In genomic region chr3:112561693-112562529, GRCh38 we compare ENCODE assay signal across 1 cellular context.
TF ChIP-seq lines count a peak whose summit lies in the region.

TSS of gene ATG3 (minus strand) at chr3:112561962. CDS start at chr3:112561528, 434 bp downstream.
TSS of gene SLC35A5 (plus strand) at chr3:112562045. CDS start at chr3:112563404, 1,359 bp downstream.

TF ChIP-seq in HEK293, 187 proteins besides CTCF, POLR2A, EP300 and RAD21 (continued from another document and continues in another):
- no peak for TF ChIP-seq TSHZ1 (tag by site-specific recombination; IDR thresholded peaks at IDR 0.05; ENCODE audit: borderline replicate concordance)
- peak; percentile 80 for TF ChIP-seq PATZ1 (tag by site-specific recombination; IDR thresholded peaks at IDR 0.05)
- peak; percentile 92 for TF ChIP-seq ZBTB11 (tag by site-specific recombination; conservative IDR thresholded peaks at IDR 0.05; ENCODE audit: low read depth)
- peak; percentile 10; the same call in 1 of the 2 replicates for TF ChIP-seq OVOL3 (tag by site-specific recombination; IDR thresholded peaks at IDR 0.05)
- peak; percentile 67; the same call in 1 of the 2 replicates for TF ChIP-seq ZBTB20 (tag by site-specific recombination; IDR thresholded peaks at IDR 0.05)
- TF ChIP-seq ZNF701 (tag by site-specific recombination; IDR thresholded peaks at IDR 0.05) = no peak
- no peak for TF ChIP-seq ZNF302 (tag by site-specific recombination; IDR thresholded peaks at IDR 0.05; ENCODE audit: low read depth)
- TF ChIP-seq ZNF140 (tag by site-specific recombination; IDR thresholded peaks at IDR 0.05) = no peak
- peak; percentile 29 for TF ChIP-seq GLIS1 (tag by site-specific recombination; IDR thresholded peaks at IDR 0.05)
- peak; percentile 78 for TF ChIP-seq ZNF777 (tag by site-specific recombination; IDR thresholded peaks at IDR 0.05; ENCODE audit: borderline replicate concordance)
- no peak for TF ChIP-seq SALL2 (tag by site-specific recombination; IDR thresholded peaks at IDR 0.05; ENCODE audit: borderline replicate concordance)
- TF ChIP-seq EGR2 (tag by site-specific recombination; IDR thresholded peaks at IDR 0.05; ENCODE audit: low read depth) = peak; percentile 38; the same call in 1 of the 2 replicates
- no peak for TF ChIP-seq PRDM6 (tag by site-specific recombination; IDR thresholded peaks at IDR 0.05)
- no peak; the same call in 1 of the 2 replicates for TF ChIP-seq ZNF639 (tag by site-specific recombination; IDR thresholded peaks at IDR 0.05)
- no peak for TF ChIP-seq ZNF658 (tag by site-specific recombination; IDR thresholded peaks at IDR 0.05)
- TF ChIP-seq ZBTB6 (tag by site-specific recombination; IDR thresholded peaks at IDR 0.05) = no peak
- TF ChIP-seq ZFHX2 (tag by site-specific recombination; conservative IDR thresholded peaks at IDR 0.05) = peak; percentile 80
- peak; percentile 73 for TF ChIP-seq ZNF394 (tag by site-specific recombination; IDR thresholded peaks at IDR 0.05; ENCODE audit: borderline replicate concordance)
- TF ChIP-seq ZNF785 (tag by site-specific recombination; IDR thresholded peaks at IDR 0.05) = 0 out of 2 replicates have a peak, but pooled peaks have one; percentile 54
- TF ChIP-seq ZNF843 (tag by site-specific recombination; IDR thresholded peaks at IDR 0.05) = peak; percentile 42; the same call in 1 of the 2 replicates
- TF ChIP-seq SCRT2 (tag by site-specific recombination; IDR thresholded peaks at IDR 0.05) = no peak
- TF ChIP-seq OSR2 (tag by site-specific recombination; IDR thresholded peaks at IDR 0.05) = 0 out of 2 replicates have a peak, but pooled peaks have one; percentile 15
- peak; percentile 92 for TF ChIP-seq ZSCAN5A (tag by site-specific recombination; IDR thresholded peaks at IDR 0.05)
- TF ChIP-seq ZNF837 (tag by site-specific recombination; IDR thresholded peaks at IDR 0.05) = no peak
- peak; percentile 76 for TF ChIP-seq ZNF76 (tag by site-specific recombination; IDR thresholded peaks at IDR 0.05; ENCODE audit: borderline replicate concordance, low read depth)
- peak; percentile 77 for TF ChIP-seq SP2 (tag by site-specific recombination; IDR thresholded peaks at IDR 0.05)
- peak; percentile 86 for TF ChIP-seq ZNF629 (tag by site-specific recombination; IDR thresholded peaks at IDR 0.05)
- no peak for TF ChIP-seq PRDM2 (tag by site-specific recombination; IDR thresholded peaks at IDR 0.05; ENCODE audit: borderline replicate concordance)
- TF ChIP-seq ZNF24 (tag by site-specific recombination; IDR thresholded peaks at IDR 0.05) = peak; percentile 78
- no peak for TF ChIP-seq RBAK (tag by site-specific recombination; IDR thresholded peaks at IDR 0.05)
- TF ChIP-seq ZNF501 (tag by site-specific recombination; IDR thresholded peaks at IDR 0.05) = peak; percentile 35; the same call in 1 of the 2 replicates
- peak; percentile 74 for TF ChIP-seq TRIM28 (IDR thresholded peaks at IDR 0.05; ENCODE audit: borderline replicate concordance, low read length)
